In the genomic region with DNA sequence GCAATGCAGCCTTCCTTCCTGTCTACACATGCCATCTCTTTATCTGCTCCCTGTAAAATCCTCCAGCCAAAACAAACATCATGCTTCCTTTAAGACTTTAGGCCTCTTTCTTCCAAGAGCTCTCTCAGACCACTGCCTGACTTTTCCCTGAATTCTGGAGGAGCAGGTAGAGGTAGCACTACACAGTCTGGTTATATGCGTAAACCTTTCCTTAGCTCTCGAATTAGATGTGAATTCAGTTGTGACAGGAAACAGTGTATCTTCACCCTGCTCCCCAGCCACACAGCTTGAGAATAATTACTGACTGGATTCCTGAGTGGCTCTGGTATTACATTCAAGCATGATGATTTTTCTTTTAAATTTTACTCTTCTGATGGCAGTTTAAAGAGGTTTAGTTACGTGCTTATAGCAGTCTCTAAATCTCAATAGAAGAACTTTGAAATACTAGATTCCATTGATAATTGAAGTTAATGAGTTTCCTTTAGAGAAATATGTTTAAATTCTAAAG, we compare ENCODE assay signal across 8 cellular contexts.
DNase-seq lines count a peak whose midpoint lies in the region; ATAC-seq and TF ChIP-seq lines count a peak whose summit lies in the region.

No MANE protein-coding gene starts in this region.

- H3K9me3 Mint-ChIP-seq in CD14-positive monocyte (no peaks in the 10 kb centered on the region), endothelial cell (ENCODE audit: unreplicated experiment) (no peaks in the 10 kb centered on the region), natural killer cell (no peaks in the 10 kb centered on the region)

- peak overlapping the region; percentile 93 to 98 (median 97) for H3K27ac Mint-ChIP-seq in CD14-positive monocyte
- H3K27ac Mint-ChIP-seq in endothelial cell (ENCODE audit: unreplicated experiment): peak overlapping the region; percentile 90
- H3K27ac Mint-ChIP-seq in natural killer cell: peak overlapping the region; percentile 82 to 88

- H3K4me1 Mint-ChIP-seq in CD14-positive monocyte: peaks cover 94% of the 10 kb centered on the region
- peaks cover 84% of the 10 kb centered on the region for H3K4me1 Mint-ChIP-seq in endothelial cell (ENCODE audit: unreplicated experiment)
- H3K4me1 Mint-ChIP-seq in natural killer cell: peaks cover 95 to 96% of the 10 kb centered on the region in 2 donors

- no peak for DNase-seq in CD14-positive monocyte (ENCODE audit: low spot score)
- DNase-seq in NCI-H69 (lab: John Stamatoyannopoulos, UW): peak; percentile 60
- no peak for DNase-seq in endothelial cell (ENCODE audit: low spot score)
- DNase-seq in natural killer cell: no peak
- DNase-seq in amygdala (lab: John Stamatoyannopoulos, UW): no peak
- no peak for DNase-seq in GF-D8 (lab: John Stamatoyannopoulos, UW)
- DNase-seq in NAMALWA (ENCODE audit: low spot score): no peak

- peak; percentile 28 to 51 (median 46) for ATAC-seq in natural killer cell
- no peak for ATAC-seq in HG02973 (IDR thresholded peaks at IDR 0.05; ENCODE audit: unreplicated experiment)

- no peak overlapping the region for H3K4me3 Mint-ChIP-seq in CD14-positive monocyte
- H3K4me3 Mint-ChIP-seq in endothelial cell (ENCODE audit: unreplicated experiment): no peak overlapping the region
- H3K4me3 Mint-ChIP-seq in natural killer cell: peak overlapping the region; percentile 54

- peaks cover 30 to 44% of the 10 kb centered on the region in 2 donors for H3K36me3 Mint-ChIP-seq in CD14-positive monocyte
- peaks cover 19% of the 10 kb centered on the region for H3K36me3 Mint-ChIP-seq in endothelial cell (ENCODE audit: low read depth, unreplicated experiment)
- no peaks in the 10 kb centered on the region for H3K36me3 Mint-ChIP-seq in natural killer cell

- TF ChIP-seq CTCF in CD14-positive monocyte (IDR thresholded peaks at IDR 0.05) (no peak), endothelial cell (IDR thresholded peaks at IDR 0.05; ENCODE audit: unreplicated experiment) (no peak), natural killer cell (IDR thresholded peaks at IDR 0.05) (no peak)

- intact Hi-C loops in CD14-positive monocyte (cut with micrococcal nuclease): no loop called here
- intact Hi-C loops in natural killer cell (cut with micrococcal nuclease): no loop called here

- H3K27me3 Mint-ChIP-seq in CD14-positive monocyte (ENCODE audit: low read depth in 3 of 3) (no peaks in the 10 kb centered on the region), endothelial cell (ENCODE audit: unreplicated experiment) (peaks cover 1% of the 10 kb centered on the region), natural killer cell (ENCODE audit: low read depth in 2 of 2) (no peaks in the 10 kb centered on the region)
